ENCODE assay signal across 22 cellular contexts in genomic region chr17:80486692-80487091, GRCh38. TPM values are rescaled to one million over a fixed set of nuclear protein-coding genes. Genes with fewer than 3 reads are reported as not detected.
A peak's percentile ranks its signal among the peaks of the same experiment; 100 is the strongest.
DNase-seq lines count a peak whose midpoint lies in the region; ATAC-seq, FAIRE-seq and TF ChIP-seq lines count a peak whose summit lies in the region.
"Had no signal": no experiment of that assay in that cellular context is flagged by ENCODE, and none has a peak within 500 bp of the region (broad histone marks: within the 10 kb centered on the region; RNA-seq: fewer than 3 reads in every experiment).

No MANE protein-coding gene starts in this region.

- H3K9me3 ChIP-seq in NT2/D1 (ENCODE audit: insufficient read depth, low read length) (no peaks in the 10 kb centered on the region), spleen (peaks cover 0 to 13% (median 8%) of the 10 kb centered on the region in 8 donors)
- H3K9me3 ChIP-seq: Caco-2, SJSA1 had no signal

- no peaks in the 10 kb centered on the region for H3K36me3 ChIP-seq in NT2/D1 (ENCODE audit: insufficient read depth, insufficient read length, low read length)
- H3K36me3 ChIP-seq in spleen, result no peaks in the 10 kb centered on the region
- H3K36me3 ChIP-seq: SJSA1 had no signal

- intact Hi-C loops in Right ventricle myocardium inferior (cut with DNase I), result no loop called here
- intact Hi-C loops in cardiac septum (cut with DNase I), result no loop called here
- intact Hi-C loops in spleen (cut with DNase I; ENCODE audit: low total_unique reads), result no loop called here

- H3K27ac ChIP-seq in spleen, result no peak overlapping the region
- H3K27ac ChIP-seq: GM23248, KMS-11, RWPE1, SJSA1 had no signal

- peaks cover 14% of the 10 kb centered on the region for H3K4me1 Mint-ChIP-seq in glutamatergic neuron (ENCODE audit: low read depth, unreplicated experiment)

- H3K4me3 ChIP-seq in NT2/D1 (ENCODE audit: insufficient read length, low read depth), result no peak overlapping the region
- no peak overlapping the region for H3K4me3 ChIP-seq in spleen
- H3K4me3 ChIP-seq: GM23248, SJSA1 had no signal

- no peaks in the 10 kb centered on the region for H3K36me3 Mint-ChIP-seq in glutamatergic neuron (ENCODE audit: unreplicated experiment)

- H3K27me3 ChIP-seq in NT2/D1 (ENCODE audit: insufficient read depth, insufficient read length) (peaks cover 52% of the 10 kb centered on the region), spleen (replicated peaks in 1 of 7) (peaks cover 0 to 79% (median 23%) of the 10 kb centered on the region in 7 donors)

- peaks cover 19% of the 10 kb centered on the region for H3K9me3 Mint-ChIP-seq in glutamatergic neuron (ENCODE audit: unreplicated experiment)
- H3K9me3 Mint-ChIP-seq: CD4-positive, alpha-beta T cell had no signal

- no peak for FAIRE-seq in RCC 7860 (lab: Jason Lieb, UNC)
- FAIRE-seq: HepG2 had no signal

- ATAC-seq in Right ventricle myocardium inferior, result no peak
- no peak for ATAC-seq in GM21529 (IDR thresholded peaks at IDR 0.05; ENCODE audit: unreplicated experiment)
- ATAC-seq: HepG2 had no signal

- H3K9ac ChIP-seq in NT2/D1 (ENCODE audit: insufficient read length, low read depth), result peak overlapping the region; percentile 67
- H3K9ac ChIP-seq: GM23248, KMS-11 had no signal

- no peak for TF ChIP-seq POLR2A in spleen (IDR thresholded peaks at IDR 0.05)

- TF ChIP-seq CTCF in glutamatergic neuron (IDR thresholded peaks at IDR 0.05; ENCODE audit: partially characterized antibody, unreplicated experiment) (no peak), spleen (IDR thresholded peaks at IDR 0.05 in 8 of 11, conservative IDR thresholded peaks at IDR 0.05 in 3 of 11) (no peak)

- WGBS in spleen, 5 donors, result 35 to 66% (median 42%) methylated on average over 13 to 17 of the region's 17 CpGs

- peaks cover 15% of the 10 kb centered on the region for H3K27me3 Mint-ChIP-seq in glutamatergic neuron (ENCODE audit: unreplicated experiment)

- no peak overlapping the region for H3K4me3 Mint-ChIP-seq in glutamatergic neuron (ENCODE audit: unreplicated experiment)
- H3K4me3 Mint-ChIP-seq: CD4-positive, alpha-beta T cell had no signal

- H3K27ac Mint-ChIP-seq in glutamatergic neuron (ENCODE audit: unreplicated experiment), result peak overlapping the region; percentile 81
- H3K27ac Mint-ChIP-seq: B cell; CD4-positive, alpha-beta T cell had no signal

- H3K4me1 ChIP-seq in NT2/D1 (ENCODE audit: insufficient read depth, insufficient read length), result peaks cover 20% of the 10 kb centered on the region
- peaks cover 0 to 5% (median 2%) of the 10 kb centered on the region in 6 donors for H3K4me1 ChIP-seq in spleen

- peak; percentile 16 for DNase-seq in Right ventricle myocardium inferior (ENCODE audit: missing footprints)
- DNase-seq in cardiac septum (ENCODE audit: low spot score), result no peak
- no peak for DNase-seq in NT2/D1 (ENCODE audit: low read depth, low spot score)
- DNase-seq in glutamatergic neuron, result peak; percentile 56
- peak; percentile 30 for DNase-seq in spleen
- no peak for DNase-seq in activated T-cell treated with anti-CD3 and anti-CD28 coated beads for 4 hours
- DNase-seq in RCC 7860 (ENCODE audit: low spot score), result no peak
- DNase-seq: 8988T; Caco-2; CD4-positive, alpha-beta T cell; GDM1; GM23248; NCI-H187; NCI-H2107; NCI-H345; NCI-H526 had no signal

RNA-seq across cellular contexts. Expression of gene NPTX1, which starts 10.3 kb away (rescaled TPM):
- total RNA-seq in Right ventricle myocardium inferior (not detected), cardiac septum (0.62 TPM), glutamatergic neuron (ENCODE audit: unreplicated experiment) (18.1 TPM), spleen (10 to 100 TPM in 1 of 7 donors, 1 to 10 TPM in 5, under 1 TPM in 1; 0.60 to 14.0 (median 7.3) TPM)
- under 1 TPM; 0.04 to 0.48 (median 0.15) TPM for polyA plus RNA-seq in spleen
- total RNA-seq: HepG2 had no signal

RNA-seq across cellular contexts. Expression of gene RPTOR, which starts 57.9 kb away (rescaled TPM):
- total RNA-seq in Right ventricle myocardium inferior (18.8 TPM), cardiac septum (32.3 TPM), glutamatergic neuron (ENCODE audit: unreplicated experiment) (39.8 TPM), spleen (10 to 100 TPM; 36.0 to 61.2 (median 44.2) TPM)
- 10 to 100 TPM in 1 of 3 donors, 1 to 10 TPM in 2; 3.1 to 13.6 (median 4.1) TPM for polyA plus RNA-seq in spleen

Comparison
In these comparisons a context has a peak if more than half of its experiments do, and no peak if none do; other contexts are left out.
1. DNase-seq: peak in Right ventricle myocardium inferior (single experiment), glutamatergic neuron (single experiment) and spleen (single experiment); none in cardiac septum (single experiment), NT2/D1 (single experiment), activated T-cell treated with anti-CD3 and anti-CD28 coated beads for 4 hours (single experiment) and RCC 7860 (single experiment).